In the genomic region with DNA sequence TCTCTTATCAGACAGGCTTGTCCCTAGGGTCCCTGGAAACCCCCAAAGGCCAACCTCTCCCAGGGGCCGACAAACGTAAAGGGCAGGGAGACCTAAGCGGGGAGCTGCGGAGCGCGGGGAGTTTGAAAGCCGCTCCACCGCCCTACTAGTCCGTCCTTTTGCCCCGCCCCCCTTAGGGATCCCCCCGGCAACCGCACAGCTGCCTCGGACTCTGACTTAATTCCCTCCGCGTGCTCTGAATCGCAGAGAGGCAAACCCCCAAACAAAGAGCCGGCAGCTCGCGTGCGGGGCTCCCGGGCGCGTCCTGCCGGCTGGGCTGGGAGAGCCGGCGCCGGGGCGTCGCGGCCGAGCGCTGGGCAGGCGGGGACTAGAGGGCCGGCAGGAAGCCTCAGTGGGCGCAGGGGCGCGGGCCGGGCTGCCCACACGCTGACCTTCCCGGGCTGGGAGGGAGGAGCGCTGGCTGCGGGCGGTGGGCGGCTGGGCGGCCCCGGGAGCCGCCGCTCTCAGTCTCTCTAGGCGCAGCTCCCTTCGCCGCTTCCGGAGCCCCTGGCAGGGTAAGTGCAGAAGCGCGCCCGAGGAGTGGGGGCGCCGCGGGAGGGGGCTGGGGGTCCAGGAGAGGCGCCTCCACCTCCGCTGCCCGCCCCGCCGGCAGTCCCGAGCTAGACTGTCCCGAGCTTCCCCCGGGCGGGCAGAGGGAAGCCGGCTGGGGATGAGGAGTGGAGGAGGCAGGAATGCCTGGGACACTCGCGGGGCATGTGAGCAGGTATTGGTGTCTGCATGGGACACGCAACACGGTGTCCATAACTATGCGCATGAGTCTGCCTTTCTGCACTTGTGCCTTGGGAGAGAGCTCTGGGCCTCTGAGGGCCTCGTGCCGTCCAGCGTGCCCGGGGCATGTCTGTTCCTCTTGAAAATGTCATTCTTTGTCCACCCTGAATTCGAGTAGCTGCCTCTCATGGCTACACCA, we compare ENCODE assay signal across 1 cellular context.
TF ChIP-seq lines count a peak whose summit lies in the region.

A gene with protein sequence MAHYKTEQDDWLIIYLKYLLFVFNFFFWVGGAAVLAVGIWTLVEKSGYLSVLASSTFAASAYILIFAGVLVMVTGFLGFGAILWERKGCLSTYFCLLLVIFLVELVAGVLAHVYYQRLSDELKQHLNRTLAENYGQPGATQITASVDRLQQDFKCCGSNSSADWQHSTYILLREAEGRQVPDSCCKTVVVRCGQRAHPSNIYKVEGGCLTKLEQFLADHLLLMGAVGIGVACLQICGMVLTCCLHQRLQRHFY (plus strand): TSS at position 506 of the 967 bp plus-strand sequence. CDS start 27,244 bp downstream, outside the sequence.

TF ChIP-seq in IMR-90, 13 proteins besides CTCF, POLR2A, EP300 and RAD21 (continued from another document):
- TF ChIP-seq, protein P1, sequence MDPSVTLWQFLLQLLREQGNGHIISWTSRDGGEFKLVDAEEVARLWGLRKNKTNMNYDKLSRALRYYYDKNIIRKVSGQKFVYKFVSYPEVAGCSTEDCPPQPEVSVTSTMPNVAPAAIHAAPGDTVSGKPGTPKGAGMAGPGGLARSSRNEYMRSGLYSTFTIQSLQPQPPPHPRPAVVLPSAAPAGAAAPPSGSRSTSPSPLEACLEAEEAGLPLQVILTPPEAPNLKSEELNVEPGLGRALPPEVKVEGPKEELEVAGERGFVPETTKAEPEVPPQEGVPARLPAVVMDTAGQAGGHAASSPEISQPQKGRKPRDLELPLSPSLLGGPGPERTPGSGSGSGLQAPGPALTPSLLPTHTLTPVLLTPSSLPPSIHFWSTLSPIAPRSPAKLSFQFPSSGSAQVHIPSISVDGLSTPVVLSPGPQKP (IDR thresholded peaks at IDR 0.05; ENCODE audit: borderline replicate concordance, low read depth, low read length): no peak
- no peak for TF ChIP-seq RFX5 (IDR thresholded peaks at IDR 0.05; ENCODE audit: low read depth, low read length)
